ENCODE assay signal across 11 cellular contexts in genomic region chr1:200873116-200873670, GRCh38. TPM values are rescaled to one million over a fixed set of nuclear protein-coding genes. Genes with fewer than 3 reads are reported as not detected.
DNase-seq lines count a peak whose midpoint lies in the region; ATAC-seq and TF ChIP-seq lines count a peak whose summit lies in the region.
"Had no signal": no experiment of that assay in that cellular context is flagged by ENCODE, and none has a peak within 500 bp of the region (broad histone marks: within the 10 kb centered on the region; RNA-seq: fewer than 3 reads in every experiment).

No MANE protein-coding gene starts in this region.

- no peaks in the 10 kb centered on the region for H3K9me3 ChIP-seq in heart right ventricle
- no peaks in the 10 kb centered on the region for H3K9me3 ChIP-seq in ectodermal cell (ENCODE audit: control insufficient read depth, low read length)
- H3K9me3 ChIP-seq in mucosa of descending colon = no peaks in the 10 kb centered on the region
- no peaks in the 10 kb centered on the region for H3K9me3 ChIP-seq in upper lobe of left lung

- 8% methylated on average over 56 to 61 of the region's 61 CpGs for WGBS in heart right ventricle, 2 donors
- 67 to 70% methylated on average over 61 of the region's 61 CpGs for WGBS in ectodermal cell, 2 experiments
- WGBS in upper lobe of left lung, 2 donors = 20% methylated on average over 5 of the region's 61 CpGs; no CpG with 5 or more reads in 1 of the 2 donors

- no peak for DNase-seq in heart right ventricle
- DNase-seq in cardiac septum (ENCODE audit: low spot score) = no peak
- DNase-seq in mucosa of descending colon = peak in 1 of 3 donors; percentile 45
- peak in 1 of 2 donors; percentile 86 for DNase-seq in upper lobe of left lung
- no peak for DNase-seq in stimulated activated CD4-positive, alpha-beta T cell treated with anti-CD3 and anti-CD28 coated beads, Interleukin-12 subunit alpha, Interleukin-12 subunit beta, amount 100 ng/mL, for 4 hours
- DNase-seq in EL = no peak
- DNase-seq: NCI-H2227 treated with DMSO at 0.1 percent for 48 hours, SIG-M5 had no signal

- TF ChIP-seq POLR2A in upper lobe of left lung (IDR thresholded peaks at IDR 0.05) = no peak

- intact Hi-C loops in heart right ventricle (cut with DNase I) (loop anchor here in 1 of 10 donors (10.0 kb wide), 1 partner anchor 172 kb away; no protein-coding TSS in a partner anchor), cardiac septum (cut with DNase I) (no loop called here), mucosa of descending colon (cut with DNase I, micrococcal nuclease) (no loop called here)

- no peak overlapping the region for H3K27ac ChIP-seq in heart right ventricle
- H3K27ac ChIP-seq in ectodermal cell (ENCODE audit: insufficient read depth, low read depth, low read length, poor library complexity, severe bottlenecking) = no peak overlapping the region
- peak overlapping the region in 2 of 4 donors; percentile 13 to 45 for H3K27ac ChIP-seq in upper lobe of left lung

- no peaks in the 10 kb centered on the region for H3K36me3 ChIP-seq in heart right ventricle
- no peaks in the 10 kb centered on the region for H3K36me3 ChIP-seq in ectodermal cell (ENCODE audit: control insufficient read depth, insufficient read depth, low read length)
- no peaks in the 10 kb centered on the region for H3K36me3 ChIP-seq in mucosa of descending colon (ENCODE audit: low read depth)
- H3K36me3 ChIP-seq in upper lobe of left lung = no peaks in the 10 kb centered on the region

- TF ChIP-seq CTCF in heart right ventricle (IDR thresholded peaks at IDR 0.05) = no peak
- no peak for TF ChIP-seq CTCF in mucosa of descending colon (IDR thresholded peaks at IDR 0.05)
- TF ChIP-seq CTCF in upper lobe of left lung (IDR thresholded peaks at IDR 0.05) = no peak

- H3K27me3 ChIP-seq in heart right ventricle = peaks cover 19 to 94% (median 80%) of the 10 kb centered on the region in 7 donors
- H3K27me3 ChIP-seq in ectodermal cell (ENCODE audit: control insufficient read depth, insufficient read depth, low read length, poor library complexity, severe bottlenecking) = peaks cover 37% of the 10 kb centered on the region
- peaks cover 0 to 19% (median 11%) of the 10 kb centered on the region in 4 donors for H3K27me3 ChIP-seq in upper lobe of left lung

- ATAC-seq in heart right ventricle = peak in 4 of 8 donors; percentile 20 to 43 (median 32)
- peak; percentile 64 for ATAC-seq in mucosa of descending colon
- ATAC-seq in upper lobe of left lung (ENCODE audit: low FRiP score in 2 of 2) = peak; percentile 27 to 36
- ATAC-seq in GM19324 (IDR thresholded peaks at IDR 0.05; ENCODE audit: low FRiP score, unreplicated experiment) = no peak

- peaks cover 8 to 15% (median 12%) of the 10 kb centered on the region in 9 donors for H3K4me1 ChIP-seq in heart right ventricle
- peaks cover 6% of the 10 kb centered on the region for H3K4me1 ChIP-seq in ectodermal cell (ENCODE audit: control insufficient read depth, insufficient read depth, low read length)
- H3K4me1 ChIP-seq in mucosa of descending colon (ENCODE audit: low read depth) = peaks cover 13% of the 10 kb centered on the region
- peaks cover 12 to 16% (median 13%) of the 10 kb centered on the region in 4 donors for H3K4me1 ChIP-seq in upper lobe of left lung

- peak overlapping the region; percentile 14 to 49 (median 26) for H3K4me3 ChIP-seq in heart right ventricle
- H3K4me3 ChIP-seq in ectodermal cell (ENCODE audit: insufficient read depth, low read depth, low read length) = peak overlapping the region; percentile 13
- no peak overlapping the region for H3K4me3 ChIP-seq in mucosa of descending colon
- peak overlapping the region in 3 of 4 donors; percentile 26 to 40 (median 36) for H3K4me3 ChIP-seq in upper lobe of left lung

- no peak for TF ChIP-seq EP300 in upper lobe of left lung (IDR thresholded peaks at IDR 0.05)

RNA-seq across cellular contexts. Expression of gene GPR25, which starts 0.4 kb away (rescaled TPM):
- total RNA-seq in heart right ventricle = not detected
- not detected for polyA plus RNA-seq in heart right ventricle
- not detected for total RNA-seq in cardiac septum
- polyA plus RNA-seq in ectodermal cell (2013, experiment 1 of 4) = not detected
- not detected for polyA plus RNA-seq in ectodermal cell (2013, experiment 2 of 4)
- polyA plus RNA-seq in ectodermal cell (2013, experiment 3 of 4) = not detected
- polyA plus RNA-seq in ectodermal cell (2013, experiment 4 of 4) = not detected
- total RNA-seq in mucosa of descending colon = not detected
- total RNA-seq in upper lobe of left lung = under 1 TPM in 3 of 6 donors, not detected in 3; 0.49 to 0.74 (median 0.54) TPM
- total RNA-seq: fibroblast of villous mesenchyme had no signal

RNA-seq across cellular contexts. Expression of gene INAVA, which starts 21.5 kb away (rescaled TPM):
- under 1 TPM in 3 of 10 donors, not detected in 7; 0.08 to 0.21 (median 0.11) TPM for total RNA-seq in heart right ventricle
- under 1 TPM; 0.01 to 0.29 TPM for polyA plus RNA-seq in heart right ventricle
- 0.27 TPM for total RNA-seq in cardiac septum
- 58.1 TPM for polyA plus RNA-seq in ectodermal cell (2013, experiment 1 of 4)
- 66.2 TPM for polyA plus RNA-seq in ectodermal cell (2013, experiment 2 of 4)
- 43.7 TPM for polyA plus RNA-seq in ectodermal cell (2013, experiment 3 of 4)
- polyA plus RNA-seq in ectodermal cell (2013, experiment 4 of 4) = 46.4 TPM
- 100 to 1,000 TPM in 2 of 3 donors, 10 to 100 TPM in 1; 82.0 to 238 (median 171) TPM for total RNA-seq in mucosa of descending colon
- 10 to 100 TPM in 5 of 6 donors, 1 to 10 TPM in 1; 8.9 to 21.0 (median 16.3) TPM for total RNA-seq in upper lobe of left lung
- total RNA-seq: fibroblast of villous mesenchyme had no signal
